ENCODE assay signal across 1 cellular context in the genomic region with DNA sequence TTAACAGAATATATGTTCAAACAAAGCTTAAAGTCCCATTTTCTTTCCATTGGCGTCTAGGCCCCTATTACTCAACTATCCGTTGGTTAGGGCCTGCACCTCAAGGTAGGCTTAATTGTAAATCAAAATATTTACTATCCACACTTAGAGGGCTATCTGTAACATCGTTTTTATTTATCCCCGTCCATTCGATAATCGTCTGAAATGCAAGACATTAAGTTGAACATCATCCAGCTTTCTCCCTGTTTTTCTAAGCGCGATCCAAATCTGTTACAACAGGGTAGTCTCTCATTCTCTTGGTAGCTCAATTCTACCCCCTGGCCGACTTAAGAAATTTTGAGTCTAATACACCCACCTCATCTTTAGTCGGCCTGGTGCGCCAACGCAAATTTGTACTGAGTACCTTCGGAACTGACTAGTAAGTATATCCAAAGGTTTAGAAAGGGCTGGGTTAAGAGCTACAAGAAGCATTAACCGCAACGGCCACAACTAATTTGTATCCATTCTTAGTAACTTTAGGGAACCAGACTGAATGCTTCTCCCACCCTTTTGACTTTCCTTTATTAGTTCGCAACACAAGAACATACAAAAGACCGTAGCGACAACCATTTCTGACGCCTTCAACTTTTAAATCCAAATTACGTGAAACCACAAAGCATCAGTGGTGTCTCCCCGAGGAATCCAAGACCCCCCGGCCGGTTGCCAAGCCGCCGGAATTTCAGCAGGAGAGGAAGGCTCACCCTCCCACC.
TF ChIP-seq lines count a peak whose summit lies in the region.

No MANE protein-coding gene starts in this region.

TF ChIP-seq in HepG2, 621 proteins besides CTCF, POLR2A, EP300 and RAD21 (continued from another document):
- TF ChIP-seq, protein P1, sequence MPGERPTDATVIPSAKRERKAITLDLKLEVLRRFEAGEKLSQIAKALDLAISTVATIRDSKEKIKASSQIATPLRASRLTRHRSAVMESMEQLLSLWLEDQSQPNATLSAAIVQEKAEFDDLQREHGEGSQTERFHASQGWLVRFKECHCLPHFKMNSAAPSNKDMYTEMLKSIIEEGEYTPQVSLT (CRISPR knock-in tag; IDR thresholded peaks at IDR 0.05; ENCODE audit: borderline replicate concordance, low read depth): no peak
- TF ChIP-seq, protein P2, sequence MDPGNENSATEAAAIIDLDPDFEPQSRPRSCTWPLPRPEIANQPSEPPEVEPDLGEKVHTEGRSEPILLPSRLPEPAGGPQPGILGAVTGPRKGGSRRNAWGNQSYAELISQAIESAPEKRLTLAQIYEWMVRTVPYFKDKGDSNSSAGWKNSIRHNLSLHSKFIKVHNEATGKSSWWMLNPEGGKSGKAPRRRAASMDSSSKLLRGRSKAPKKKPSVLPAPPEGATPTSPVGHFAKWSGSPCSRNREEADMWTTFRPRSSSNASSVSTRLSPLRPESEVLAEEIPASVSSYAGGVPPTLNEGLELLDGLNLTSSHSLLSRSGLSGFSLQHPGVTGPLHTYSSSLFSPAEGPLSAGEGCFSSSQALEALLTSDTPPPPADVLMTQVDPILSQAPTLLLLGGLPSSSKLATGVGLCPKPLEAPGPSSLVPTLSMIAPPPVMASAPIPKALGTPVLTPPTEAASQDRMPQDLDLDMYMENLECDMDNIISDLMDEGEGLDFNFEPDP (CRISPR knock-in tag; conservative IDR thresholded peaks at IDR 0.05): 0 out of 2 replicates have a peak, but pooled peaks have one; percentile 55
- TF ChIP-seq U2AF1 (optimal IDR thresholded peaks at IDR 0.05; ENCODE audit: low read depth, low read length) (no peak), KLF11 (CRISPR knock-in tag; IDR thresholded peaks at IDR 0.05) (no peak), HNRNPL (IDR thresholded peaks at IDR 0.05; ENCODE audit: low read depth, low read length) (no peak), PHB2 (IDR thresholded peaks at IDR 0.05; ENCODE audit: partially characterized antibody) (no peak), RBFOX2 (IDR thresholded peaks at IDR 0.05; ENCODE audit: low read depth, low read length) (peak; percentile 32; the same call in 1 of the 2 replicates), RBM22 (optimal IDR thresholded peaks at IDR 0.05; ENCODE audit: low read length) (no peak), SMC3 (IDR thresholded peaks at IDR 0.05; ENCODE audit: low read length) (no peak), YEATS2 (CRISPR knock-in tag; IDR thresholded peaks at IDR 0.05; ENCODE audit: borderline replicate concordance) (no peak), ZNF605 (CRISPR knock-in tag; IDR thresholded peaks at IDR 0.05) (peak; percentile 34; the same call in 1 of the 2 replicates), ZNF878 (CRISPR knock-in tag; IDR thresholded peaks at IDR 0.05) (0 out of 2 replicates have a peak, but pooled peaks have one; percentile 42), ZNF781 (CRISPR knock-in tag; IDR thresholded peaks at IDR 0.05; ENCODE audit: borderline replicate concordance, not compliant biosample characterization) (peak; percentile 14), RARG (CRISPR knock-in tag; IDR thresholded peaks at IDR 0.05; ENCODE audit: low read depth) (0 out of 2 replicates have a peak, but pooled peaks have one; percentile 24), HCFC1 (IDR thresholded peaks at IDR 0.05; ENCODE audit: low read depth, low read length) (no peak), REPIN1 (CRISPR knock-in tag; IDR thresholded peaks at IDR 0.05; ENCODE audit: borderline replicate concordance, low read depth) (no peak), SOX5 (CRISPR knock-in tag; IDR thresholded peaks at IDR 0.05; ENCODE audit: borderline replicate concordance) (no peak), ZSCAN20 (CRISPR knock-in tag; IDR thresholded peaks at IDR 0.05; ENCODE audit: borderline replicate concordance) (0 out of 2 replicates have a peak, but pooled peaks have one; percentile 46), MTA1 (CRISPR knock-in tag; IDR thresholded peaks at IDR 0.05; ENCODE audit: borderline replicate concordance) (0 out of 2 replicates have a peak, but pooled peaks have one; percentile 17), ADNP (CRISPR knock-in tag; IDR thresholded peaks at IDR 0.05) (no peak)
- TF ChIP-seq, protein P3, sequence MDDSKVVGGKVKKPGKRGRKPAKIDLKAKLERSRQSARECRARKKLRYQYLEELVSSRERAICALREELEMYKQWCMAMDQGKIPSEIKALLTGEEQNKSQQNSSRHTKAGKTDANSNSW (CRISPR knock-in tag; IDR thresholded peaks at IDR 0.05; ENCODE audit: borderline replicate concordance): no peak
- TF ChIP-seq, protein P4, sequence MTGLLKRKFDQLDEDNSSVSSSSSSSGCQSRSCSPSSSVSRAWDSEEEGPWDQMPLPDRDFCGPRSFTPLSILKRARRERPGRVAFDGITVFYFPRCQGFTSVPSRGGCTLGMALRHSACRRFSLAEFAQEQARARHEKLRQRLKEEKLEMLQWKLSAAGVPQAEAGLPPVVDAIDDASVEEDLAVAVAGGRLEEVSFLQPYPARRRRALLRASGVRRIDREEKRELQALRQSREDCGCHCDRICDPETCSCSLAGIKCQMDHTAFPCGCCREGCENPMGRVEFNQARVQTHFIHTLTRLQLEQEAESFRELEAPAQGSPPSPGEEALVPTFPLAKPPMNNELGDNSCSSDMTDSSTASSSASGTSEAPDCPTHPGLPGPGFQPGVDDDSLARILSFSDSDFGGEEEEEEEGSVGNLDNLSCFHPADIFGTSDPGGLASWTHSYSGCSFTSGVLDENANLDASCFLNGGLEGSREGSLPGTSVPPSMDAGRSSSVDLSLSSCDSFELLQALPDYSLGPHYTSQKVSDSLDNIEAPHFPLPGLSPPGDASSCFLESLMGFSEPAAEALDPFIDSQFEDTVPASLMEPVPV (CRISPR knock-in tag; IDR thresholded peaks at IDR 0.05): peak; percentile 79; the same call in 1 of the 2 replicates
- TF ChIP-seq, protein P5, sequence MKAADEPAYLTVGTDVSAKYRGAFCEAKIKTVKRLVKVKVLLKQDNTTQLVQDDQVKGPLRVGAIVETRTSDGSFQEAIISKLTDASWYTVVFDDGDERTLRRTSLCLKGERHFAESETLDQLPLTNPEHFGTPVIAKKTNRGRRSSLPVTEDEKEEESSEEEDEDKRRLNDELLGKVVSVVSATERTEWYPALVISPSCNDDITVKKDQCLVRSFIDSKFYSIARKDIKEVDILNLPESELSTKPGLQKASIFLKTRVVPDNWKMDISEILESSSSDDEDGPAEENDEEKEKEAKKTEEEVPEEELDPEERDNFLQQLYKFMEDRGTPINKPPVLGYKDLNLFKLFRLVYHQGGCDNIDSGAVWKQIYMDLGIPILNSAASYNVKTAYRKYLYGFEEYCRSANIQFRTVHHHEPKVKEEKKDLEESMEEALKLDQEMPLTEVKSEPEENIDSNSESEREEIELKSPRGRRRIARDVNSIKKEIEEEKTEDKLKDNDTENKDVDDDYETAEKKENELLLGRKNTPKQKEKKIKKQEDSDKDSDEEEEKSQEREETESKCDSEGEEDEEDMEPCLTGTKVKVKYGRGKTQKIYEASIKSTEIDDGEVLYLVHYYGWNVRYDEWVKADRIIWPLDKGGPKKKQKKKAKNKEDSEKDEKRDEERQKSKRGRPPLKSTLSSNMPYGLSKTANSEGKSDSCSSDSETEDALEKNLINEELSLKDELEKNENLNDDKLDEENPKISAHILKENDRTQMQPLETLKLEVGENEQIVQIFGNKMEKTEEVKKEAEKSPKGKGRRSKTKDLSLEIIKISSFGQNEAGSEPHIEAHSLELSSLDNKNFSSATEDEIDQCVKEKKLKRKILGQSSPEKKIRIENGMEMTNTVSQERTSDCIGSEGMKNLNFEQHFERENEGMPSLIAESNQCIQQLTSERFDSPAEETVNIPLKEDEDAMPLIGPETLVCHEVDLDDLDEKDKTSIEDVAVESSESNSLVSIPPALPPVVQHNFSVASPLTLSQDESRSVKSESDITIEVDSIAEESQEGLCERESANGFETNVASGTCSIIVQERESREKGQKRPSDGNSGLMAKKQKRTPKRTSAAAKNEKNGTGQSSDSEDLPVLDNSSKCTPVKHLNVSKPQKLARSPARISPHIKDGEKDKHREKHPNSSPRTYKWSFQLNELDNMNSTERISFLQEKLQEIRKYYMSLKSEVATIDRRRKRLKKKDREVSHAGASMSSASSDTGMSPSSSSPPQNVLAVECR (CRISPR knock-in tag; IDR thresholded peaks at IDR 0.05; ENCODE audit: borderline replicate concordance): no peak
- TF ChIP-seq, protein P6, sequence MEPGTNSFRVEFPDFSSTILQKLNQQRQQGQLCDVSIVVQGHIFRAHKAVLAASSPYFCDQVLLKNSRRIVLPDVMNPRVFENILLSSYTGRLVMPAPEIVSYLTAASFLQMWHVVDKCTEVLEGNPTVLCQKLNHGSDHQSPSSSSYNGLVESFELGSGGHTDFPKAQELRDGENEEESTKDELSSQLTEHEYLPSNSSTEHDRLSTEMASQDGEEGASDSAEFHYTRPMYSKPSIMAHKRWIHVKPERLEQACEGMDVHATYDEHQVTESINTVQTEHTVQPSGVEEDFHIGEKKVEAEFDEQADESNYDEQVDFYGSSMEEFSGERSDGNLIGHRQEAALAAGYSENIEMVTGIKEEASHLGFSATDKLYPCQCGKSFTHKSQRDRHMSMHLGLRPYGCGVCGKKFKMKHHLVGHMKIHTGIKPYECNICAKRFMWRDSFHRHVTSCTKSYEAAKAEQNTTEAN (CRISPR knock-in tag; conservative IDR thresholded peaks at IDR 0.05): peak; percentile 60; the same call in 1 of the 2 replicates
- TF ChIP-seq, protein P7, sequence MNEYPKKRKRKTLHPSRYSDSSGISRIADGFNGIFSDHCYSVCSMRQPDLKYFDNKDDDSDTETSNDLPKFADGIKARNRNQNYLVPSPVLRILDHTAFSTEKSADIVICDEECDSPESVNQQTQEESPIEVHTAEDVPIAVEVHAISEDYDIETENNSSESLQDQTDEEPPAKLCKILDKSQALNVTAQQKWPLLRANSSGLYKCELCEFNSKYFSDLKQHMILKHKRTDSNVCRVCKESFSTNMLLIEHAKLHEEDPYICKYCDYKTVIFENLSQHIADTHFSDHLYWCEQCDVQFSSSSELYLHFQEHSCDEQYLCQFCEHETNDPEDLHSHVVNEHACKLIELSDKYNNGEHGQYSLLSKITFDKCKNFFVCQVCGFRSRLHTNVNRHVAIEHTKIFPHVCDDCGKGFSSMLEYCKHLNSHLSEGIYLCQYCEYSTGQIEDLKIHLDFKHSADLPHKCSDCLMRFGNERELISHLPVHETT (CRISPR knock-in tag; conservative IDR thresholded peaks at IDR 0.05): no peak
- TF ChIP-seq, protein P8, sequence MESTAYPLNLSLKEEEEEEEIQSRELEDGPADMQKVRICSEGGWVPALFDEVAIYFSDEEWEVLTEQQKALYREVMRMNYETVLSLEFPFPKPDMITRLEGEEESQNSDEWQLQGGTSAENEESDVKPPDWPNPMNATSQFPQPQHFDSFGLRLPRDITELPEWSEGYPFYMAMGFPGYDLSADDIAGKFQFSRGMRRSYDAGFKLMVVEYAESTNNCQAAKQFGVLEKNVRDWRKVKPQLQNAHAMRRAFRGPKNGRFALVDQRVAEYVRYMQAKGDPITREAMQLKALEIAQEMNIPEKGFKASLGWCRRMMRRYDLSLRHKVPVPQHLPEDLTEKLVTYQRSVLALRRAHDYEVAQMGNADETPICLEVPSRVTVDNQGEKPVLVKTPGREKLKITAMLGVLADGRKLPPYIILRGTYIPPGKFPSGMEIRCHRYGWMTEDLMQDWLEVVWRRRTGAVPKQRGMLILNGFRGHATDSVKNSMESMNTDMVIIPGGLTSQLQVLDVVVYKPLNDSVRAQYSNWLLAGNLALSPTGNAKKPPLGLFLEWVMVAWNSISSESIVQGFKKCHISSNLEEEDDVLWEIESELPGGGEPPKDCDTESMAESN (CRISPR knock-in tag; conservative IDR thresholded peaks at IDR 0.05): 0 out of 2 replicates have a peak, but pooled peaks have one; percentile 26
- TF ChIP-seq, protein P9, sequence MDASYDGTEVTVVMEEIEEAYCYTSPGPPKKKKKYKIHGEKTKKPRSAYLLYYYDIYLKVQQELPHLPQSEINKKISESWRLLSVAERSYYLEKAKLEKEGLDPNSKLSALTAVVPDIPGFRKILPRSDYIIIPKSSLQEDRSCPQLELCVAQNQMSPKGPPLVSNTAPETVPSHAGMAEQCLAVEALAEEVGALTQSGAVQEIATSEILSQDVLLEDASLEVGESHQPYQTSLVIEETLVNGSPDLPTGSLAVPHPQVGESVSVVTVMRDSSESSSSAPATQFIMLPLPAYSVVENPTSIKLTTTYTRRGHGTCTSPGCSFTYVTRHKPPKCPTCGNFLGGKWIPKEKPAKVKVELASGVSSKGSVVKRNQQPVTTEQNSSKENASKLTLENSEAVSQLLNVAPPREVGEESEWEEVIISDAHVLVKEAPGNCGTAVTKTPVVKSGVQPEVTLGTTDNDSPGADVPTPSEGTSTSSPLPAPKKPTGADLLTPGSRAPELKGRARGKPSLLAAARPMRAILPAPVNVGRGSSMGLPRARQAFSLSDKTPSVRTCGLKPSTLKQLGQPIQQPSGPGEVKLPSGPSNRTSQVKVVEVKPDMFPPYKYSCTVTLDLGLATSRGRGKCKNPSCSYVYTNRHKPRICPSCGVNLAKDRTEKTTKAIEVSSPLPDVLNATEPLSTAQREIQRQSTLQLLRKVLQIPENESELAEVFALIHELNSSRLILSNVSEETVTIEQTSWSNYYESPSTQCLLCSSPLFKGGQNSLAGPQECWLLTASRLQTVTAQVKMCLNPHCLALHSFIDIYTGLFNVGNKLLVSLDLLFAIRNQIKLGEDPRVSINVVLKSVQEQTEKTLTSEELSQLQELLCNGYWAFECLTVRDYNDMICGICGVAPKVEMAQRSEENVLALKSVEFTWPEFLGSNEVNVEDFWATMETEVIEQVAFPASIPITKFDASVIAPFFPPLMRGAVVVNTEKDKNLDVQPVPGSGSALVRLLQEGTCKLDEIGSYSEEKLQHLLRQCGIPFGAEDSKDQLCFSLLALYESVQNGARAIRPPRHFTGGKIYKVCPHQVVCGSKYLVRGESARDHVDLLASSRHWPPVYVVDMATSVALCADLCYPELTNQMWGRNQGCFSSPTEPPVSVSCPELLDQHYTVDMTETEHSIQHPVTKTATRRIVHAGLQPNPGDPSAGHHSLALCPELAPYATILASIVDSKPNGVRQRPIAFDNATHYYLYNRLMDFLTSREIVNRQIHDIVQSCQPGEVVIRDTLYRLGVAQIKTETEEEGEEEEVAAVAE (CRISPR knock-in tag; IDR thresholded peaks at IDR 0.05; ENCODE audit: borderline replicate concordance): no peak
